ENCODE assay signal across 19 cellular contexts in the genomic region with DNA sequence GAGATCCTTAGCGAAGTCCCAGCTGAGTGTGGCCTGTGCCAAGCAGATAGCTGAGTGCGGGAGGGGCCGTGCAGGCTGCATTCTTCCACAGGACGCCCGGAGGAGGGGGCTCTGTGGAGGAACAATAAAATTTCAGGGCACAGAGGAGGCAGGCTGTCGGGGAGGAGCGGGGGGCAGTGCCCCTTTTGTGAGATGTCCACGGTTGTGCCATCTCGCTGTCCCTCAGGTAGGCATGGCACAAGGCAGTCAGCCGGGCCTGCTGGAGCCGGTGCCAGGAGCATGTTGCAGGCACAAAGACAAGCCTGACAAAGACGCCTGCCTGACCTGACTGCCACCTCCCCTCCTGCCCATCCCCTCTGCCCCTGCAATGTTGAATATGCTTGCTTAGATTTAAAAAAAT.
A peak's percentile ranks its signal among the peaks of the same experiment; 100 is the strongest.
DNase-seq lines count a peak whose midpoint lies in the region; TF ChIP-seq lines count a peak whose summit lies in the region.
"Had no signal": no experiment of that assay in that cellular context is flagged by ENCODE, and none has a peak within 500 bp of the region (broad histone marks: within the 10 kb centered on the region; RNA-seq: fewer than 3 reads in every experiment).

No MANE protein-coding gene starts in this region.

- no peaks in the 10 kb centered on the region for H3K36me3 Mint-ChIP-seq in endodermal cell (ENCODE audit: low read depth)
- no peaks in the 10 kb centered on the region for H3K36me3 Mint-ChIP-seq in immature natural killer cell
- H3K36me3 Mint-ChIP-seq: CD4-positive, CD25-positive, alpha-beta regulatory T cell; CD8-positive, alpha-beta memory T cell had no signal

- H3K79me1 ChIP-seq in neuronal stem cell (ENCODE audit: low read depth, low read length) = no peaks in the 10 kb centered on the region

- H3K27ac Mint-ChIP-seq in endodermal cell (no peak overlapping the region), immature natural killer cell (no peak overlapping the region)
- H3K27ac Mint-ChIP-seq: CD4-positive, CD25-positive, alpha-beta regulatory T cell; CD8-positive, alpha-beta memory T cell had no signal

- no peak for TF ChIP-seq CTCF in endodermal cell (conservative IDR thresholded peaks at IDR 0.05)

- H3K4me1 ChIP-seq in NT2/D1 (ENCODE audit: insufficient read depth, insufficient read length) (peaks cover 5% of the 10 kb centered on the region), endodermal cell (ENCODE audit: control insufficient read depth, insufficient read depth, low read length) (peaks cover 3% of the 10 kb centered on the region), neuronal stem cell (ENCODE audit: control insufficient read depth in 2 of 2, insufficient read depth in 1 of 2, low read depth in 1 of 2, low read length in 2 of 2) (no peaks in the 10 kb centered on the region)
- H3K4me1 ChIP-seq: BE2C had no signal

- H3K27ac ChIP-seq in endodermal cell (ENCODE audit: low read depth, low read length) = peak overlapping the region; percentile 68
- no peak overlapping the region for H3K27ac ChIP-seq in neuronal stem cell (replicated peaks; ENCODE audit: low read length)
- H3K27ac ChIP-seq: HL-60 had no signal

- peak overlapping the region; percentile 55 for H3K18ac ChIP-seq in neuronal stem cell (ENCODE audit: low read length)

- H3K27me3 ChIP-seq in NT2/D1 (ENCODE audit: insufficient read depth, insufficient read length) = no peaks in the 10 kb centered on the region
- H3K27me3 ChIP-seq in endodermal cell (ENCODE audit: control insufficient read depth, insufficient read depth, low read length, poor library complexity, severe bottlenecking) = no peaks in the 10 kb centered on the region
- no peaks in the 10 kb centered on the region for H3K27me3 ChIP-seq in neuronal stem cell (ENCODE audit: control insufficient read depth in 3 of 3, insufficient read depth in 3 of 3, low read depth in 1 of 3, low read length in 3 of 3)
- H3K27me3 ChIP-seq: BE2C had no signal

- H3K9me3 Mint-ChIP-seq in endodermal cell = no peaks in the 10 kb centered on the region
- H3K9me3 Mint-ChIP-seq in immature natural killer cell = no peaks in the 10 kb centered on the region
- H3K9me3 Mint-ChIP-seq: CD8-positive, alpha-beta memory T cell had no signal

- H3K4me1 Mint-ChIP-seq in endodermal cell (peaks cover 5% of the 10 kb centered on the region), immature natural killer cell (no peaks in the 10 kb centered on the region)
- H3K4me1 Mint-ChIP-seq: CD4-positive, CD25-positive, alpha-beta regulatory T cell; CD8-positive, alpha-beta memory T cell had no signal

- peak overlapping the region; percentile 15 for H2BK15ac ChIP-seq in neuronal stem cell (ENCODE audit: low read length)

- H3K27me3 Mint-ChIP-seq in endodermal cell (ENCODE audit: insufficient read depth) (no peaks in the 10 kb centered on the region), immature natural killer cell (ENCODE audit: low read depth in 3 of 3) (peaks cover 2 to 7% (median 3%) of the 10 kb centered on the region in 3 donors)
- H3K27me3 Mint-ChIP-seq: CD4-positive, CD25-positive, alpha-beta regulatory T cell had no signal

- H2AK5ac ChIP-seq in neuronal stem cell (ENCODE audit: low read depth, low read length) = peak overlapping the region; percentile 40

- H4K8ac ChIP-seq in neuronal stem cell (ENCODE audit: low read depth, low read length) = no peak overlapping the region

- no peak overlapping the region for H3K23ac ChIP-seq in neuronal stem cell (ENCODE audit: low read depth, low read length, poor library complexity)

- H3K4me3 Mint-ChIP-seq in endodermal cell (no peak overlapping the region), immature natural killer cell (no peak overlapping the region)
- H3K4me3 Mint-ChIP-seq: CD4-positive, CD25-positive, alpha-beta regulatory T cell; CD8-positive, alpha-beta memory T cell had no signal

- no peaks in the 10 kb centered on the region for H3K9me3 ChIP-seq in NT2/D1 (ENCODE audit: insufficient read depth, low read length)
- H3K9me3 ChIP-seq in endodermal cell (ENCODE audit: control insufficient read depth, low read length) = no peaks in the 10 kb centered on the region
- no peaks in the 10 kb centered on the region for H3K9me3 ChIP-seq in neuronal stem cell (replicated peaks in 1 of 2; ENCODE audit: control insufficient read depth in 2 of 2, insufficient read depth in 1 of 2, low read depth in 1 of 2, low read length in 2 of 2)
- H3K9me3 ChIP-seq: BE2C had no signal

- WGBS in endodermal cell (ENCODE audit: insufficient coverage in 1 of 2, insufficient read length in 1 of 2), 2 experiments = 88 to 92% methylated on average over 5 to 12 of the region's 12 CpGs
- WGBS in neuronal stem cell (ENCODE audit: extremely low coverage in 2 of 2, insufficient read length in 2 of 2, insufficient replicate concordance in 1 of 2), 2 donors = no CpG with 5 or more reads among the region's 12 CpGs

- no peak overlapping the region for H2BK5ac ChIP-seq in neuronal stem cell (ENCODE audit: low read length)

- no peak overlapping the region for H3K4me2 ChIP-seq in neuronal stem cell (ENCODE audit: insufficient read depth, low read length, poor library complexity, severe bottlenecking)

- H3K4me3 ChIP-seq in NT2/D1 (ENCODE audit: insufficient read length, low read depth) = no peak overlapping the region
- no peak overlapping the region for H3K4me3 ChIP-seq in endodermal cell (ENCODE audit: low read length)
- H3K4me3 ChIP-seq in neuronal stem cell (ENCODE audit: low read length in 2 of 2) = no peak overlapping the region
- H3K4me3 ChIP-seq: GM12878 had no signal

- H3K4ac ChIP-seq in neuronal stem cell (ENCODE audit: low read length) = no peak overlapping the region

- no peak overlapping the region for H3K14ac ChIP-seq in neuronal stem cell (ENCODE audit: low read length)

- DNase-seq in NT2/D1 (ENCODE audit: low read depth, low spot score) (no peak), endodermal cell (no peak), neuronal stem cell (ENCODE audit: low spot score) (no peak), midbrain (lab: John Stamatoyannopoulos, UW) (no peak), immature natural killer cell (no peak), activated gamma-delta T cell (lab: John Stamatoyannopoulos, UW) (no peak)
- no peak for DNase-seq in stimulated activated CD4-positive, alpha-beta T cell treated with anti-CD3 and anti-CD28 coated beads, Interleukin-4, amount 100 ng/mL, for 4 hours
- DNase-seq: ACHN; BE2C; C1 segment of cervical spinal cord; CD4-positive, CD25-positive, alpha-beta regulatory T cell; CD8-positive, alpha-beta memory T cell; COR-L47; DMS53; DND-41; EL; HCEC 1CT had no signal

- no peak overlapping the region for H2BK12ac ChIP-seq in neuronal stem cell (ENCODE audit: low read length)

- no peak overlapping the region for H4K91ac ChIP-seq in neuronal stem cell (ENCODE audit: low read depth, low read length, poor library complexity)

- H2AFZ ChIP-seq in neuronal stem cell (ENCODE audit: low read length) = no peak overlapping the region

- H3K36me3 ChIP-seq in NT2/D1 (ENCODE audit: insufficient read depth, insufficient read length, low read length) (no peaks in the 10 kb centered on the region), endodermal cell (ENCODE audit: control insufficient read depth, insufficient read depth, low read length) (no peaks in the 10 kb centered on the region), neuronal stem cell (replicated peaks in 1 of 2; ENCODE audit: control insufficient read depth in 2 of 2, insufficient read depth in 2 of 2, low read length in 2 of 2) (no peaks in the 10 kb centered on the region)
- H3K36me3 ChIP-seq: BE2C had no signal

- H2BK120ac ChIP-seq in neuronal stem cell (ENCODE audit: low read depth, low read length) = no peak overlapping the region

- peak overlapping the region; percentile 32 for H3K9ac ChIP-seq in NT2/D1 (ENCODE audit: insufficient read length, low read depth)
- H3K9ac ChIP-seq in endodermal cell (ENCODE audit: extremely low read depth, low read length, poor library complexity, severe bottlenecking) = no peak overlapping the region
- peak overlapping the region; percentile 27 for H3K9ac ChIP-seq in neuronal stem cell (ENCODE audit: low read depth, low read length, poor library complexity)
